2 cellular contexts compared by ENCODE assay signal in genomic region chr9:13222733-13223132, GRCh38. TPM values are rescaled to one million over a fixed set of nuclear protein-coding genes. Genes with fewer than 3 reads are reported as not detected.
"Had no signal": no experiment of that assay in that cellular context is flagged by ENCODE, and none has a peak within 500 bp of the region (broad histone marks: within the 10 kb centered on the region; RNA-seq: fewer than 3 reads in every experiment).

No MANE protein-coding gene starts in this region.

RNA-seq across cellular contexts. Expression of gene MPDZ, which starts 56.8 kb away (rescaled TPM):
- total RNA-seq: HT-29 had no signal
- polyA plus RNA-seq: IgD-negative memory B cell had no signal
